Comparison of ENCODE assay signal across 7 cellular contexts in genomic region chr19:58553799-58554493, GRCh38. TPM values are rescaled to one million over a fixed set of nuclear protein-coding genes. Genes with fewer than 3 reads are reported as not detected.
A peak's percentile ranks its signal among the peaks of the same experiment; 100 is the strongest.
DNase-seq lines count a peak whose midpoint lies in the region; ATAC-seq, FAIRE-seq and TF ChIP-seq lines count a peak whose summit lies in the region.

No MANE protein-coding gene starts in this region.

- H3K4me3 ChIP-seq in HUES64 (ENCODE audit: low read length) (peak overlapping the region; percentile 78), kidney (ENCODE audit: low read length in 2 of 2) (peak overlapping the region; percentile 97 to 98), subcutaneous abdominal adipose tissue (ENCODE audit: low read depth in 1 of 5, low read length in 5 of 5) (peak overlapping the region; percentile 87 to 97 (median 95))

- no peak for ATAC-seq in activated naive CD8-positive, alpha-beta T cell treated with anti-CD3 and anti-CD28 coated beads, Interleukin-2, amount 10 ng/mL, durations not matched to agents 7 days and 5 days (ENCODE audit: low read depth)
- ATAC-seq in HG03439 (IDR thresholded peaks at IDR 0.05; ENCODE audit: unreplicated experiment) (no peak), HG02759 (IDR thresholded peaks at IDR 0.05; ENCODE audit: unreplicated experiment) (no peak)

- H3K27me3 Mint-ChIP-seq in activated naive CD8-positive, alpha-beta T cell treated with anti-CD3 and anti-CD28 coated beads, Interleukin-2, amount 10 ng/mL, durations not matched to agents 7 days and 5 days, result no peaks in the 10 kb centered on the region

- H3K9ac ChIP-seq in HUES64 (ENCODE audit: low read depth, low read length), result peak overlapping the region; percentile 84
- H3K9ac ChIP-seq in kidney (ENCODE audit: low read length in 2 of 2), result peak overlapping the region; percentile 81 to 99
- peak overlapping the region; percentile 73 to 97 (median 81) for H3K9ac ChIP-seq in subcutaneous abdominal adipose tissue (ENCODE audit: low read length in 5 of 5)

- H3K27me3 ChIP-seq in HUES64 (ENCODE audit: insufficient read depth, low read length) (no peaks in the 10 kb centered on the region), subcutaneous abdominal adipose tissue (ENCODE audit: control insufficient read depth in 5 of 5, insufficient read depth in 4 of 5, low read length in 5 of 5) (no peaks in the 10 kb centered on the region)

- POLR2A ChIA-PET in activated naive CD8-positive, alpha-beta T cell treated with anti-CD3 and anti-CD28 coated beads, Interleukin-2, amount 10 ng/mL, durations not matched to agents 7 days and 5 days (lab: Charles Lee), result interaction anchor here (0.6 to 3.7 kb wide), 10 partner anchors 9 to 1217 kb away, joined by 3 to 72 read pairs (median 9); partner anchors contain the start of genes MZF1, TRIM28 and ZBTB45

- FAIRE-seq in kidney (lab: Jason Lieb, UNC), result no peak

- WGBS in HUES64, result 73% methylated on average over 18 of the region's 18 CpGs

- peaks cover 30% of the 10 kb centered on the region for H3K36me3 Mint-ChIP-seq in activated naive CD8-positive, alpha-beta T cell treated with anti-CD3 and anti-CD28 coated beads, Interleukin-2, amount 10 ng/mL, durations not matched to agents 7 days and 5 days

- intact Hi-C loops in kidney (cut with DNase I), result no loop called here

- no peak for DNase-seq in activated naive CD8-positive, alpha-beta T cell treated with anti-CD3 and anti-CD28 coated beads, Interleukin-2, amount 10 ng/mL, durations not matched to agents 7 days and 5 days
- peak; percentile 75 for DNase-seq in kidney
- DNase-seq in SW 1271 (lab: John Stamatoyannopoulos, UW), result no peak

- H3K4me1 Mint-ChIP-seq in activated naive CD8-positive, alpha-beta T cell treated with anti-CD3 and anti-CD28 coated beads, Interleukin-2, amount 10 ng/mL, durations not matched to agents 7 days and 5 days, result peaks cover 31% of the 10 kb centered on the region

- H3K4me1 ChIP-seq in HUES64 (ENCODE audit: insufficient read depth, low read length) (no peaks in the 10 kb centered on the region), kidney (ENCODE audit: control insufficient read depth in 1 of 2, insufficient read depth in 1 of 2, low read depth in 1 of 2, low read length in 2 of 2) (peaks cover 14 to 32% of the 10 kb centered on the region in 2 donors), subcutaneous abdominal adipose tissue (ENCODE audit: control insufficient read depth in 5 of 5, insufficient read depth in 5 of 5, low read length in 5 of 5) (peaks cover 11 to 46% (median 42%) of the 10 kb centered on the region in 5 donors)

- H3K9me3 Mint-ChIP-seq in activated naive CD8-positive, alpha-beta T cell treated with anti-CD3 and anti-CD28 coated beads, Interleukin-2, amount 10 ng/mL, durations not matched to agents 7 days and 5 days, result no peaks in the 10 kb centered on the region

- H3K27ac ChIP-seq in HUES64 (ENCODE audit: low read depth, low read length) (peak overlapping the region; percentile 79), kidney (ENCODE audit: low read depth in 2 of 2, low read length in 2 of 2) (peak overlapping the region; percentile 95 to 97), subcutaneous abdominal adipose tissue (ENCODE audit: low read depth, low read length) (peak overlapping the region; percentile 98)

- H3K4me3 Mint-ChIP-seq in activated naive CD8-positive, alpha-beta T cell treated with anti-CD3 and anti-CD28 coated beads, Interleukin-2, amount 10 ng/mL, durations not matched to agents 7 days and 5 days, result peak overlapping the region; percentile 96

- peaks cover 49% of the 10 kb centered on the region for H3K36me3 ChIP-seq in HUES64 (ENCODE audit: insufficient read depth, low read length)
- peaks cover 40 to 50% of the 10 kb centered on the region in 2 donors for H3K36me3 ChIP-seq in kidney (ENCODE audit: control insufficient read depth in 1 of 2, insufficient read depth in 2 of 2, low read length in 2 of 2)
- peaks cover 0 to 53% (median 53%) of the 10 kb centered on the region in 5 donors for H3K36me3 ChIP-seq in subcutaneous abdominal adipose tissue (ENCODE audit: control insufficient read depth in 5 of 5, insufficient read depth in 5 of 5, low read length in 5 of 5)

- H3K9me3 ChIP-seq in HUES64 (ENCODE audit: insufficient read depth, low read depth, low read length) (no peaks in the 10 kb centered on the region), kidney (ENCODE audit: control insufficient read depth in 1 of 2, low read length in 2 of 2) (no peaks in the 10 kb centered on the region), subcutaneous abdominal adipose tissue (ENCODE audit: control insufficient read depth in 5 of 5, low read length in 5 of 5) (no peaks in the 10 kb centered on the region)

- H3K27ac Mint-ChIP-seq in activated naive CD8-positive, alpha-beta T cell treated with anti-CD3 and anti-CD28 coated beads, Interleukin-2, amount 10 ng/mL, durations not matched to agents 7 days and 5 days, result peak overlapping the region; percentile 94

- TF ChIP-seq CTCF in kidney (IDR thresholded peaks at IDR 0.05; ENCODE audit: borderline replicate concordance, extremely low read depth, insufficient read depth), result no peak

RNA-seq across cellular contexts. Expression of gene CHMP2A, which starts 1.0 kb away (rescaled TPM):
- 60.7 TPM for polyA plus RNA-seq in HUES64 (2013, experiment 1 of 2)
- 80.1 TPM for polyA plus RNA-seq in HUES64 (2013, experiment 2 of 2)
- total RNA-seq in activated naive CD8-positive, alpha-beta T cell treated with anti-CD3 and anti-CD28 coated beads, Interleukin-2, amount 10 ng/mL, durations not matched to agents 7 days and 5 days, result 100 to 1,000 TPM in 1 of 2 experiments, 10 to 100 TPM in 1; 99.0 to 111 TPM
- 142 TPM for total RNA-seq in kidney
- polyA plus RNA-seq in kidney (ENCODE audit: insufficient read depth, low read depth, low replicate concordance), result 294 TPM

RNA-seq across cellular contexts. Expression of gene UBE2M, which starts 4.5 kb away (rescaled TPM):
- 89.2 TPM for polyA plus RNA-seq in HUES64 (2013, experiment 1 of 2)
- polyA plus RNA-seq in HUES64 (2013, experiment 2 of 2), result 96.9 TPM
- 10 to 100 TPM; 79.5 to 81.2 TPM for total RNA-seq in activated naive CD8-positive, alpha-beta T cell treated with anti-CD3 and anti-CD28 coated beads, Interleukin-2, amount 10 ng/mL, durations not matched to agents 7 days and 5 days
- 60.4 TPM for total RNA-seq in kidney
- polyA plus RNA-seq in kidney (ENCODE audit: insufficient read depth, low read depth, low replicate concordance), result 98.0 TPM

RNA-seq across cellular contexts. Expression of gene TRIM28, which starts 10.1 kb away (rescaled TPM):
- polyA plus RNA-seq in HUES64 (2013, experiment 1 of 2), result 815 TPM
- polyA plus RNA-seq in HUES64 (2013, experiment 2 of 2), result 757 TPM
- total RNA-seq in activated naive CD8-positive, alpha-beta T cell treated with anti-CD3 and anti-CD28 coated beads, Interleukin-2, amount 10 ng/mL, durations not matched to agents 7 days and 5 days, result 100 to 1,000 TPM; 409 to 412 TPM
- 229 TPM for total RNA-seq in kidney
- 191 TPM for polyA plus RNA-seq in kidney (ENCODE audit: insufficient read depth, low read depth, low replicate concordance)

RNA-seq across cellular contexts. Expression of gene MZF1, which starts 19.2 kb away (rescaled TPM):
- polyA plus RNA-seq in HUES64 (2013, experiment 1 of 2), result 9.8 TPM
- polyA plus RNA-seq in HUES64 (2013, experiment 2 of 2), result 8.4 TPM
- total RNA-seq in activated naive CD8-positive, alpha-beta T cell treated with anti-CD3 and anti-CD28 coated beads, Interleukin-2, amount 10 ng/mL, durations not matched to agents 7 days and 5 days, result 10 to 100 TPM; 31.3 to 31.7 TPM
- total RNA-seq in kidney, result 38.6 TPM
- 12.9 TPM for polyA plus RNA-seq in kidney (ENCODE audit: insufficient read depth, low read depth, low replicate concordance)

RNA-seq across cellular contexts. Expression of gene ZBTB45, which starts 34.3 kb away (rescaled TPM):
- 15.2 TPM for polyA plus RNA-seq in HUES64 (2013, experiment 1 of 2)
- polyA plus RNA-seq in HUES64 (2013, experiment 2 of 2), result 17.4 TPM
- total RNA-seq in activated naive CD8-positive, alpha-beta T cell treated with anti-CD3 and anti-CD28 coated beads, Interleukin-2, amount 10 ng/mL, durations not matched to agents 7 days and 5 days, result 10 to 100 TPM; 18.9 to 19.5 TPM
- 16.9 TPM for total RNA-seq in kidney
- polyA plus RNA-seq in kidney (ENCODE audit: insufficient read depth, low read depth, low replicate concordance), result 7.7 TPM
